In genomic region chr11:43988040-43988793, GRCh38 we compare ENCODE assay signal across 10 cellular contexts. TPM values are rescaled to one million over a fixed set of nuclear protein-coding genes. Genes with fewer than 3 reads are reported as not detected.
DNase-seq lines count a peak whose midpoint lies in the region; ATAC-seq and TF ChIP-seq lines count a peak whose summit lies in the region.
"Had no signal": no experiment of that assay in that cellular context is flagged by ENCODE, and none has a peak within 500 bp of the region (broad histone marks: within the 10 kb centered on the region; RNA-seq: fewer than 3 reads in every experiment).

No MANE protein-coding gene starts in this region.

- H3K9me3 ChIP-seq in left lung (no peaks in the 10 kb centered on the region), suprapubic skin (no peaks in the 10 kb centered on the region)

- TF ChIP-seq POLR2A in suprapubic skin (IDR thresholded peaks at IDR 0.05) = no peak

- H3K27ac ChIP-seq in left lung (peak overlapping the region; percentile 15 to 76), suprapubic skin (peak overlapping the region; percentile 33)

- no peaks in the 10 kb centered on the region for H3K27me3 Mint-ChIP-seq in activated CD4-positive, alpha-beta T cell treated with anti-CD3 and anti-CD28 coated beads, Interleukin-2, amount 10 ng/mL, durations not matched to agents 24 days and 14 days

- in situ Hi-C loops in astrocyte of the cerebellum (cut with HindIII; ENCODE audit: low sequenced_read_pairs) = no loop called here

- H3K4me3 ChIP-seq in HFF-Myc (replicated peaks; ENCODE audit: low read depth, low read length) (no peak overlapping the region), astrocyte of the cerebellum (ENCODE audit: low read depth, low read length) (no peak overlapping the region), left lung (no peak overlapping the region), suprapubic skin (no peak overlapping the region)

- H3K4me1 ChIP-seq in left lung = peaks cover 42 to 58% of the 10 kb centered on the region in 2 donors
- H3K4me1 ChIP-seq in suprapubic skin = peaks cover 30% of the 10 kb centered on the region

- TF ChIP-seq EP300 in suprapubic skin (IDR thresholded peaks at IDR 0.05) = no peak

- no peaks in the 10 kb centered on the region for H3K36me3 Mint-ChIP-seq in activated CD4-positive, alpha-beta T cell treated with anti-CD3 and anti-CD28 coated beads, Interleukin-2, amount 10 ng/mL, durations not matched to agents 24 days and 14 days (ENCODE audit: low read depth)

- H3K36me3 ChIP-seq in left lung = no peaks in the 10 kb centered on the region
- no peaks in the 10 kb centered on the region for H3K36me3 ChIP-seq in suprapubic skin

- DNase-seq in HFF-Myc (ENCODE audit: extremely low read depth, low read depth) (no peak), astrocyte of the cerebellum (ENCODE audit: low read depth) (peak; percentile 27), left lung (no peak), suprapubic skin (ENCODE audit: low spot score in 2 of 2) (no peak), LoVo (ENCODE audit: low spot score) (no peak)
- no peak for DNase-seq in activated CD4-positive, alpha-beta T cell treated with anti-CD3 and anti-CD28 coated beads, Interleukin-2, amount 10 ng/mL, durations not matched to agents 24 days and 14 days
- DNase-seq: amniotic stem cell, DMS79 treated with DMSO at 0.1 percent for 48 hours had no signal

- 74% methylated on average over 13 of the region's 13 CpGs for WGBS in suprapubic skin

- H3K4me1 Mint-ChIP-seq in activated CD4-positive, alpha-beta T cell treated with anti-CD3 and anti-CD28 coated beads, Interleukin-2, amount 10 ng/mL, durations not matched to agents 24 days and 14 days = peaks cover 2% of the 10 kb centered on the region

- H3K4me3 Mint-ChIP-seq in activated CD4-positive, alpha-beta T cell treated with anti-CD3 and anti-CD28 coated beads, Interleukin-2, amount 10 ng/mL, durations not matched to agents 24 days and 14 days = no peak overlapping the region

- peak; percentile 31 for TF ChIP-seq CTCF in HFF-Myc (IDR thresholded peaks at IDR 0.05; ENCODE audit: low read depth, low read length, missing control alignments)
- TF ChIP-seq CTCF in astrocyte of the cerebellum (IDR thresholded peaks at IDR 0.05; ENCODE audit: low read depth, low read length, missing control alignments) = peak; percentile 69
- no peak for TF ChIP-seq CTCF in left lung (IDR thresholded peaks at IDR 0.05)
- no peak for TF ChIP-seq CTCF in suprapubic skin (IDR thresholded peaks at IDR 0.05)

- intact Hi-C loops in left lung (cut with DNase I) = loop anchor here in 1 of 2 donors (10.0 kb wide), 1 partner anchor 47 kb away; no protein-coding TSS in a partner anchor
- intact Hi-C loops in activated CD4-positive, alpha-beta T cell treated with anti-CD3 and anti-CD28 coated beads, Interleukin-2, amount 10 ng/mL, durations not matched to agents 24 days and 14 days (cut with micrococcal nuclease) = no loop called here

- no peak overlapping the region for H3K27ac Mint-ChIP-seq in activated CD4-positive, alpha-beta T cell treated with anti-CD3 and anti-CD28 coated beads, Interleukin-2, amount 10 ng/mL, durations not matched to agents 24 days and 14 days

- H3K27me3 ChIP-seq in left lung (no peaks in the 10 kb centered on the region), suprapubic skin (peaks cover under 1% of the 10 kb centered on the region)

- no peaks in the 10 kb centered on the region for H3K9me3 Mint-ChIP-seq in activated CD4-positive, alpha-beta T cell treated with anti-CD3 and anti-CD28 coated beads, Interleukin-2, amount 10 ng/mL, durations not matched to agents 24 days and 14 days

- ATAC-seq in left lung = no peak
- no peak for ATAC-seq in GM18858 (IDR thresholded peaks at IDR 0.05; ENCODE audit: unreplicated experiment)
- no peak for ATAC-seq in GM21717 (IDR thresholded peaks at IDR 0.05; ENCODE audit: unreplicated experiment)

RNA-seq across cellular contexts. Expression of gene C11orf96, which starts 45.8 kb away (rescaled TPM):
- 10 to 100 TPM; 71.0 to 74.2 TPM for total RNA-seq in left lung
- 10 to 100 TPM; 12.2 to 38.5 (median 28.1) TPM for total RNA-seq in suprapubic skin
- total RNA-seq in activated CD4-positive, alpha-beta T cell treated with anti-CD3 and anti-CD28 coated beads, Interleukin-2, amount 10 ng/mL, durations not matched to agents 24 days and 14 days = 3.1 and 3.5 TPM in 2 replicates

RNA-seq across cellular contexts. Expression of gene ACCSL, which starts 59.6 kb away (rescaled TPM):
- not detected for total RNA-seq in left lung
- total RNA-seq in suprapubic skin = under 1 TPM in 1 of 4 donors, not detected in 3; 0.60 TPM
- not detected in 2 replicates for total RNA-seq in activated CD4-positive, alpha-beta T cell treated with anti-CD3 and anti-CD28 coated beads, Interleukin-2, amount 10 ng/mL, durations not matched to agents 24 days and 14 days

Comparison
In these comparisons a context has a peak if more than half of its experiments do, and no peak if none do; other contexts are left out.
1. CTCF ChIP-seq: peak in HFF-Myc (single experiment) and astrocyte of the cerebellum (single experiment); none in left lung (0 of 2) and suprapubic skin (0 of 2).